17 cellular contexts compared by ENCODE assay signal in the genomic region with DNA sequence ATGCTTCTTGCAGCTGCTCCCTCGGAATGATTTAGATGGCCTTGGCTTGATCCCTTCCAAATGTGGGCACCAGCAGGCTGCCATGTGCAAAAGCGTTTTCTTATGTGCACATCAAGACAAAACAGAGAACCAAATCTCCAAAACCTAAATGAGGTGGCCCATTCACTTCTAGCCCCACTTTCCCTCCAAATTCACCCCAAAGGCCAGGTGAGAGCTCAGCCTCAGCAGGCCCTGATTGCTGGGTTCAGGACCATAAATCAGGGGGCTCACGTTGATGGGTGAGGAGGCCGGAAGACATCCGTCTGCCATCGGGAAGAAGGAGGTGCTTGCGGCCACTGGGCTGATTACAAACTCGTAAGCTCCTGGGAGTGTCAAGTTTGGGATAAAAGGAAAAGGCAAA.
DNase-seq lines count a peak whose midpoint lies in the region; ATAC-seq and TF ChIP-seq lines count a peak whose summit lies in the region.
"Had no signal": no experiment of that assay in that cellular context is flagged by ENCODE, and none has a peak within 500 bp of the region (broad histone marks: within the 10 kb centered on the region; RNA-seq: fewer than 3 reads in every experiment).

No MANE protein-coding gene starts in this region.

- DNase-seq in A673 (ENCODE audit: low spot score) = no peak
- DNase-seq in SK-N-MC (ENCODE audit: low read depth, low spot score) = no peak
- DNase-seq in mesothelial cell of epicardium (ENCODE audit: low spot score in 2 of 2, unreplicated experiment in 2 of 2) = no peak
- DNase-seq in posterior vena cava (ENCODE audit: low spot score) = peak; percentile 36
- DNase-seq in chondrocyte (ENCODE audit: low spot score) = no peak
- no peak for DNase-seq in colonic mucosa
- no peak for DNase-seq in activated CD8-positive, alpha-beta memory T cell treated with anti-CD3 and anti-CD28 coated beads for 24 hours
- DNase-seq: AML-193; CD4-positive, alpha-beta T cell; DMS153; DMS79; GDM1; HCEC 1CT; HFFc6 had no signal

- H3K9me3 Mint-ChIP-seq in mesothelial cell of epicardium (no peaks in the 10 kb centered on the region), chondrocyte (ENCODE audit: low read depth) (peaks cover 3% of the 10 kb centered on the region)
- H3K9me3 Mint-ChIP-seq: CD4-positive, alpha-beta T cell had no signal

- H3K9ac ChIP-seq in SK-N-MC (ENCODE audit: insufficient read length) (no peak overlapping the region), colonic mucosa (ENCODE audit: low read depth in 2 of 2, low read length in 2 of 2) (no peak overlapping the region)

- H3K4me1 Mint-ChIP-seq in mesothelial cell of epicardium = peaks cover 53% of the 10 kb centered on the region
- H3K4me1 Mint-ChIP-seq in chondrocyte (ENCODE audit: low read depth) = no peaks in the 10 kb centered on the region
- H3K4me1 Mint-ChIP-seq: GM23338 had no signal

- H3K27ac ChIP-seq in A673 (ENCODE audit: low read depth, low read length, poor library complexity, severe bottlenecking) (peak overlapping the region; percentile 13), SK-N-MC (no peak overlapping the region), colonic mucosa (no peak overlapping the region)
- H3K27ac ChIP-seq: C4-2B had no signal

- intact Hi-C loops in A673 (cut with micrococcal nuclease; ENCODE audit: unreplicated experiment) = no loop called here
- intact Hi-C loops in posterior vena cava (cut with DNase I) = no loop called here
- intact Hi-C loops in colonic mucosa (cut with DNase I) = no loop called here

- H3K36me3 ChIP-seq in A673 (ENCODE audit: insufficient read depth, low read length, poor library complexity, severe bottlenecking) (no peaks in the 10 kb centered on the region), SK-N-MC (ENCODE audit: insufficient read depth, low read length) (no peaks in the 10 kb centered on the region), colonic mucosa (no peaks in the 10 kb centered on the region)

- BruUV-seq in A673 (replicated peaks; lab: Mats Ljungman, UMichigan) = no TSS peak

- no peaks in the 10 kb centered on the region for H3K27me3 ChIP-seq in A673 (replicated peaks; ENCODE audit: insufficient read depth, low read depth, low read length, poor library complexity)
- peaks cover 3% of the 10 kb centered on the region for H3K27me3 ChIP-seq in colonic mucosa

- H3K36me3 Mint-ChIP-seq in mesothelial cell of epicardium (no peaks in the 10 kb centered on the region), chondrocyte (ENCODE audit: low read depth) (peaks cover 1% of the 10 kb centered on the region)

- H3K9me3 ChIP-seq in A673 (ENCODE audit: low read depth, low read length, poor library complexity, severe bottlenecking) (no peaks in the 10 kb centered on the region), SK-N-MC (ENCODE audit: low read depth, low read length) (no peaks in the 10 kb centered on the region), colonic mucosa (no peaks in the 10 kb centered on the region)

- peaks cover 34% of the 10 kb centered on the region for H3K4me1 ChIP-seq in A673 (ENCODE audit: insufficient read depth, low read length, poor library complexity, severe bottlenecking)
- H3K4me1 ChIP-seq in colonic mucosa = no peaks in the 10 kb centered on the region

- no peak for ATAC-seq in HG03039 (IDR thresholded peaks at IDR 0.05; ENCODE audit: unreplicated experiment)
- ATAC-seq: GM23338 had no signal

- H3K27ac Mint-ChIP-seq in mesothelial cell of epicardium (peak overlapping the region; percentile 74), chondrocyte (ENCODE audit: unreplicated experiment) (no peak overlapping the region)
- H3K27ac Mint-ChIP-seq: CD4-positive, alpha-beta T cell; GM23338; HFFc6 had no signal

- POLR2A ChIA-PET in A673 (lab: Charles Lee; ENCODE audit: low non-redundant PET) = no interaction called here

- CTCF ChIA-PET in A673 (lab: Charles Lee) = interaction anchor here (0.8 kb wide), 1 partner anchor 64 kb away, joined by 3 read pairs; no protein-coding TSS in a partner anchor

- H3K27me3 Mint-ChIP-seq in mesothelial cell of epicardium (ENCODE audit: low read depth) (peaks cover 44% of the 10 kb centered on the region), chondrocyte (ENCODE audit: low read depth) (peaks cover 41% of the 10 kb centered on the region)

- TF ChIP-seq CTCF in A673 (conservative IDR thresholded peaks at IDR 0.05; ENCODE audit: low read depth, low read length) (no peak), mesothelial cell of epicardium (IDR thresholded peaks at IDR 0.05; ENCODE audit: unreplicated experiment) (no peak), chondrocyte (IDR thresholded peaks at IDR 0.05) (no peak), colonic mucosa (IDR thresholded peaks at IDR 0.05) (no peak)

- H3K4me3 ChIP-seq in A673 (ENCODE audit: low read depth, low read length, poor library complexity, severe bottlenecking) (no peak overlapping the region), SK-N-MC (peak overlapping the region; percentile 48), colonic mucosa (no peak overlapping the region)
- H3K4me3 ChIP-seq: GM23338 had no signal

- no peak overlapping the region for H3K4me3 Mint-ChIP-seq in mesothelial cell of epicardium
- no peak overlapping the region for H3K4me3 Mint-ChIP-seq in chondrocyte (ENCODE audit: unreplicated experiment)
- H3K4me3 Mint-ChIP-seq: CD4-positive, alpha-beta T cell; GM23338; HFFc6 had no signal
